Comparison of ENCODE assay signal across 1 cellular context in the genomic region with DNA sequence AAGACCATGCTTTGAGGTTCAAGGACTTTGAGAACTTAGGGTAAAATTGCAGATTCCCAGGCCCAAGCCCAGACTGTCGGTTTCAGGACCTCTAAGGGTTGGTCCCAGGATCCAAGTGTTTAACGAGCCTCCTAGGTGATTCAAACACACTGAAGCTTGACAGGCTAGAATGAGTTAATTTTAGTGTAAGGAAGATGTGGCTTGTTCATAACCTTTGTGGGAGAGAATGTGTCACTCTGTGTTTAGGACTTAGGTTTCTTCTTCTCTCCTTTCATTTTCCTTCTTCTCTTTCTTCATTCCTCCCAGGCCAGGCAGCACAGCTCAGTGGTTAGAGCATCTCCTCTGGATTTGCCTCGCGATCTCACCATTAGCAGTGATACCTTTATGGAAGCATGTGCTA.
TF ChIP-seq lines count a peak whose summit lies in the region.

No MANE protein-coding gene starts in this region.

TF ChIP-seq in A549, 52 proteins besides CTCF, POLR2A, EP300 and RAD21 (continued from another document):
- no peak for TF ChIP-seq KDM1A (IDR thresholded peaks at IDR 0.05; ENCODE audit: low read depth)
TF ChIP-seq in A549: peak in this region for 0.
